20 cellular contexts compared by ENCODE assay signal in the genomic region with DNA sequence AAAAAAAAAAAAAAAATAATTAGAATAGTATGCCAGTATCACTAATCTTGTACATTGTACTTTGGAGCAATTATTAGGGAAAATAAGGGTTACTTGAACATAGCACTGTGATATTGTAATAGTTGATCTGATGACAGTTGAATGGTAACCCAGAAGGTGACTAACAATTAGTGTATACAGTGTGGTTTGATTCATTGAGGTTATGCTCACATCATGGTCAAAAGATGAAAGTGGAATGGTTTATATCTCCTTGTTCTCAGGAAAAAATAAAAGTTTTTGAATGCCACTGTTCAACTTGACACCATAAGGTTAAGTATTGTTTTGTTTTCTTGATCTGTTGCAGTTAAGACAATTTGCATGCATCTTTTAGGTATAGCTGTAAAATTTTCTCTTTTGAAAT.
DNase-seq lines count a peak whose midpoint lies in the region; ATAC-seq and TF ChIP-seq lines count a peak whose summit lies in the region.
"Had no signal": no experiment of that assay in that cellular context is flagged by ENCODE, and none has a peak within 500 bp of the region (broad histone marks: within the 10 kb centered on the region; RNA-seq: fewer than 3 reads in every experiment).

No MANE protein-coding gene starts in this region.

- intact Hi-C loops in mammary epithelial cell (cut with micrococcal nuclease) (loop anchor here (10.0 kb wide), 1 partner anchor 130 kb away; no protein-coding TSS in a partner anchor), breast epithelium (cut with DNase I; ENCODE audit: low total_unique reads) (no loop called here)

- no peaks in the 10 kb centered on the region for H3K79me2 ChIP-seq in mammary epithelial cell (ENCODE audit: insufficient read depth, low read length)
- no peaks in the 10 kb centered on the region for H3K79me2 ChIP-seq in hepatocyte

- H3K4me1 ChIP-seq in mammary epithelial cell (ENCODE audit: insufficient read depth, low read length) (no peaks in the 10 kb centered on the region), breast epithelium (no peaks in the 10 kb centered on the region), RWPE2 (ENCODE audit: insufficient read depth, poor library complexity, severe bottlenecking) (no peaks in the 10 kb centered on the region), hepatocyte (ENCODE audit: insufficient read depth) (no peaks in the 10 kb centered on the region)
- H3K4me1 ChIP-seq: SJCRH30, vagina had no signal

- peak; percentile 66 for DNase-seq in mammary epithelial cell
- no peak for DNase-seq in breast epithelium (ENCODE audit: low spot score in 2 of 2)
- DNase-seq in RWPE2 (ENCODE audit: low spot score), result no peak
- DNase-seq in fibroblast of mammary gland (ENCODE audit: low read depth), result peak; percentile 75
- no peak for DNase-seq in NCI-H1417 (lab: John Stamatoyannopoulos, UW)
- DNase-seq in hepatocyte (ENCODE audit: low spot score), result no peak
- no peak for DNase-seq in activated effector memory CD4-positive, alpha-beta T cell treated with anti-CD3 and anti-CD28 coated beads, Interleukin-2, amount 50 U/mL, for 16 hours
- DNase-seq: activated CD8-positive, alpha-beta T cell treated with anti-CD3 and anti-CD28 coated beads, Interleukin-2, amount 10 ng/mL, durations not matched to agents 7 days and 5 days; activated naive CD8-positive, alpha-beta T cell treated with anti-CD3 and anti-CD28 coated beads, Interleukin-2, amount 10 ng/mL, durations not matched to agents 7 days and 5 days; activated T-cell treated with anti-CD3 and anti-CD28 coated beads, Interleukin-2, amount 50 U/mL, for 48 hours; CD4-positive, CD25-positive, alpha-beta regulatory T cell; DMS79 treated with DMSO at 0.1 percent for 48 hours; glutamatergic neuron; H7; NCI-H1436; SJCRH30; substantia nigra; T-helper 9 cell had no signal

- BruUV-seq in mammary epithelial cell (replicated peaks; lab: Mats Ljungman, UMichigan), result no TSS peak

- H3K27me3 ChIP-seq in mammary epithelial cell (ENCODE audit: insufficient read depth, low read length) (no peaks in the 10 kb centered on the region), breast epithelium (no peaks in the 10 kb centered on the region), RWPE2 (ENCODE audit: insufficient read depth, poor library complexity, severe bottlenecking) (no peaks in the 10 kb centered on the region), hepatocyte (no peaks in the 10 kb centered on the region)
- H3K27me3 ChIP-seq: SJCRH30, vagina had no signal

- H3K9me2 ChIP-seq in hepatocyte (replicated peaks; ENCODE audit: insufficient read depth), result no peaks in the 10 kb centered on the region

- ATAC-seq in RWPE2 (ENCODE audit: low read depth), result 0 out of 3 replicates have a peak, but pooled peaks have one; percentile 42
- ATAC-seq in GM18498 (IDR thresholded peaks at IDR 0.05; ENCODE audit: unreplicated experiment), result no peak
- ATAC-seq: activated CD8-positive, alpha-beta T cell treated with anti-CD3 and anti-CD28 coated beads, Interleukin-2, amount 10 ng/mL, durations not matched to agents 7 days and 5 days had no signal

- no peak for TF ChIP-seq CTCF in mammary epithelial cell (conservative IDR thresholded peaks at IDR 0.05 in 1 of 2, IDR thresholded peaks at IDR 0.05 in 1 of 2; ENCODE audit: extremely low read depth in 1 of 2, insufficient read depth in 1 of 2, low read depth in 1 of 2, low read length in 2 of 2)
- TF ChIP-seq CTCF in breast epithelium (IDR thresholded peaks at IDR 0.05), result no peak
- TF ChIP-seq CTCF in RWPE2 (IDR thresholded peaks at IDR 0.05; ENCODE audit: poor library complexity, severe bottlenecking), result no peak
- no peak for TF ChIP-seq CTCF in fibroblast of mammary gland (conservative IDR thresholded peaks at IDR 0.05; ENCODE audit: control insufficient read depth, insufficient read depth, low read depth, low read length)
- TF ChIP-seq CTCF in hepatocyte (IDR thresholded peaks at IDR 0.05; ENCODE audit: poor library complexity), result no peak

- H4K20me1 ChIP-seq in mammary epithelial cell (ENCODE audit: insufficient read depth, low read length), result no peaks in the 10 kb centered on the region
- H4K20me1 ChIP-seq in hepatocyte (ENCODE audit: insufficient read depth, poor library complexity, severe bottlenecking), result no peaks in the 10 kb centered on the region

- TF ChIP-seq POLR2A in breast epithelium (IDR thresholded peaks at IDR 0.05), result no peak

- H3K4me2 ChIP-seq in mammary epithelial cell (ENCODE audit: insufficient read depth, low read depth, low read length), result no peak overlapping the region
- no peak overlapping the region for H3K4me2 ChIP-seq in hepatocyte

- H3K4me3 ChIP-seq in mammary epithelial cell (replicated peaks in 1 of 3; ENCODE audit: insufficient read depth in 1 of 3, low read depth in 2 of 3, low read length in 3 of 3) (no peak overlapping the region), breast epithelium (no peak overlapping the region), RWPE2 (ENCODE audit: severe bottlenecking) (no peak overlapping the region), fibroblast of mammary gland (ENCODE audit: control insufficient read depth, low read depth, low read length) (no peak overlapping the region), hepatocyte (no peak overlapping the region)
- H3K4me3 ChIP-seq: SJCRH30, vagina had no signal

- dilution Hi-C loops in mammary epithelial cell (cut with HindIII; ENCODE audit: low sequenced_read_pairs), result no loop called here

- in situ Hi-C loops in mammary epithelial cell (cut with MboI; ENCODE audit: low sequenced_read_pairs in 2 of 2), result no loop called here

- H3K27ac ChIP-seq in mammary epithelial cell (ENCODE audit: insufficient read depth, low read depth, low read length) (no peak overlapping the region), breast epithelium (no peak overlapping the region), RWPE2 (ENCODE audit: poor library complexity, severe bottlenecking) (no peak overlapping the region), hepatocyte (no peak overlapping the region)
- H3K27ac ChIP-seq: SJCRH30, vagina had no signal

- H3K9me3 ChIP-seq in mammary epithelial cell (replicated peaks; ENCODE audit: insufficient read depth, low read length), result peaks cover 7% of the 10 kb centered on the region
- H3K9me3 ChIP-seq in breast epithelium, result peaks cover 14 to 16% of the 10 kb centered on the region in 2 donors
- H3K9me3 ChIP-seq in RWPE2 (ENCODE audit: severe bottlenecking), result peaks cover 5% of the 10 kb centered on the region
- no peaks in the 10 kb centered on the region for H3K9me3 ChIP-seq in hepatocyte (ENCODE audit: low read depth)
- H3K9me3 ChIP-seq: SJCRH30 had no signal

- CTCF ChIA-PET in mammary epithelial cell (lab: Charles Lee; ENCODE audit: low non-redundant PET), result no interaction called here

- H2AFZ ChIP-seq in mammary epithelial cell (ENCODE audit: low read depth, low read length) (no peak overlapping the region), hepatocyte (no peak overlapping the region)

- H3K9ac ChIP-seq in mammary epithelial cell (ENCODE audit: insufficient read depth, low read length), result no peak overlapping the region

- no peaks in the 10 kb centered on the region for H3K36me3 ChIP-seq in mammary epithelial cell (ENCODE audit: insufficient read depth, low read length)
- H3K36me3 ChIP-seq in breast epithelium, result no peaks in the 10 kb centered on the region
- no peaks in the 10 kb centered on the region for H3K36me3 ChIP-seq in RWPE2 (ENCODE audit: low read depth)
- no peaks in the 10 kb centered on the region for H3K36me3 ChIP-seq in hepatocyte (replicated peaks; ENCODE audit: insufficient read depth, low read depth)
- H3K36me3 ChIP-seq: SJCRH30, vagina had no signal

Comparison
In these comparisons a context has a peak if more than half of its experiments do, and no peak if none do; other contexts are left out.
1. DNase-seq: peak in mammary epithelial cell (single experiment) and fibroblast of mammary gland (single experiment); none in breast epithelium (0 of 2), RWPE2 (single experiment), NCI-H1417 (0 of 3), hepatocyte (single experiment) and activated effector memory CD4-positive, alpha-beta T cell treated with anti-CD3 and anti-CD28 coated beads, Interleukin-2, amount 50 U/mL, for 16 hours (single experiment).